ENCODE assay signal across 22 cellular contexts in the genomic region with DNA sequence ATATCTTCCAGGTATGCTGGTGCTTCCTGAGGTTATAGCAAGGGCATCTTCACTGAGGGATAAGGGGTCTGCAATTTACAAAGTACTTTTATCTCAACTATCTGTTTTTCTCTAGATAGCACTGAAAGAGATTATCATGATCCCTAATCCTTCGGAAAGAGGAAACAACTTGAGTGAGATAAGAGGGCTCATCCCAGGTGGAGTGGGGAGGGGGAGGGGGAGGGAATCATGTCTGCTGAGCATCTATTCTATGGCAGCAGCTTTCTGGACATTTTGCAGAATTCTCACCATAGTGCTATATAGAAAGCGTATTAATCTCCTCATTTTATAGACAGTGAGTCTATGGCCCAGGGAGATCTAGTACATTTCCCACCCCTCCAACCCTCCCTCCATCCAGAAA. TPM values are rescaled to one million over a fixed set of nuclear protein-coding genes. Genes with fewer than 3 reads are reported as not detected.
"Had no signal": no experiment of that assay in that cellular context is flagged by ENCODE, and none has a peak within 500 bp of the region (broad histone marks: within the 10 kb centered on the region; RNA-seq: fewer than 3 reads in every experiment).

No MANE protein-coding gene starts in this region.

- H3K4me3 ChIP-seq: pancreas, psoas muscle, sigmoid colon, thyroid gland, upper lobe of right lung had no signal

- H3K4me3 Mint-ChIP-seq: activated naive CD8-positive, alpha-beta T cell; naive B cell; neural crest cell; stimulated activated effector memory CD8-positive, alpha-beta T cell treated with anti-CD3 and anti-CD28 coated beads, Interleukin-12 subunit alpha, Interleukin-12 subunit beta, amount 100 ng/mL, for 72 hours; stimulated activated naive CD8-positive, alpha-beta T cell treated with anti-CD3 and anti-CD28 coated beads, Interleukin-15, amount 100 ng/mL, for 72 hours had no signal

- H3K27me3 Mint-ChIP-seq: activated naive CD8-positive, alpha-beta T cell; stimulated activated naive CD8-positive, alpha-beta T cell treated with anti-CD3 and anti-CD28 coated beads, Interleukin-15, amount 100 ng/mL, for 72 hours had no signal

- H3K27ac ChIP-seq: pancreas, psoas muscle, sigmoid colon, thyroid gland, upper lobe of right lung had no signal

- H3K27ac Mint-ChIP-seq: activated naive CD8-positive, alpha-beta T cell; naive B cell; stimulated activated effector memory CD8-positive, alpha-beta T cell treated with anti-CD3 and anti-CD28 coated beads, Interleukin-12 subunit alpha, Interleukin-12 subunit beta, amount 100 ng/mL, for 72 hours had no signal

- H3K36me3 ChIP-seq: pancreas, sigmoid colon, thyroid gland, upper lobe of right lung had no signal

- H3K27me3 ChIP-seq: pancreas, sigmoid colon, thyroid gland, upper lobe of right lung had no signal

- H3K36me3 Mint-ChIP-seq: activated naive CD8-positive, alpha-beta T cell; naive B cell; stimulated activated effector memory CD8-positive, alpha-beta T cell treated with anti-CD3 and anti-CD28 coated beads, Interleukin-12 subunit alpha, Interleukin-12 subunit beta, amount 100 ng/mL, for 72 hours had no signal

- DNase-seq: activated CD4-positive, alpha-beta T cell treated with anti-CD3 and anti-CD28 coated beads for 48 hours; activated CD4-positive, alpha-beta T cell treated with anti-CD3 and anti-CD28 coated beads, Interleukin-2, amount 50 U/mL, for 48 hours; activated CD8-positive, alpha-beta memory T cell treated with anti-CD3 and anti-CD28 coated beads for 24 hours; activated effector memory CD4-positive, alpha-beta T cell treated with Interleukin-2 at 50 U/mL for 16 hours; activated naive CD4-positive, alpha-beta T cell treated with Interleukin-2 at 50 U/mL for 16 hours; anterior cingulate cortex; effector CD4-positive, alpha-beta T cell; left cardiac atrium; left ventricle myocardium superior; naive B cell; nucleus accumbens; pancreas; psoas muscle; sigmoid colon; stimulated activated CD4-positive, alpha-beta T cell treated with anti-CD3 and anti-CD28 coated beads, Interleukin-4, amount 100 ng/mL, for 24 hours; stimulated activated naive CD8-positive, alpha-beta T cell treated with anti-CD3 and anti-CD28 coated beads, Interleukin-15, amount 100 ng/mL, for 72 hours; substantia nigra; upper lobe of right lung had no signal

- H3K9me3 ChIP-seq: pancreas, psoas muscle, sigmoid colon, thyroid gland, upper lobe of right lung had no signal

- H3K4me1 ChIP-seq: psoas muscle, sigmoid colon had no signal

- H3K9me3 Mint-ChIP-seq: naive B cell; neural crest cell; stimulated activated effector memory CD8-positive, alpha-beta T cell treated with anti-CD3 and anti-CD28 coated beads, Interleukin-12 subunit alpha, Interleukin-12 subunit beta, amount 100 ng/mL, for 72 hours had no signal

RNA-seq across cellular contexts. Expression of gene TNFSF15, which starts 5.9 kb away (rescaled TPM):
- total RNA-seq: left ventricle myocardium superior, neural crest cell had no signal
